20 cellular contexts compared by ENCODE assay signal in the genomic region with DNA sequence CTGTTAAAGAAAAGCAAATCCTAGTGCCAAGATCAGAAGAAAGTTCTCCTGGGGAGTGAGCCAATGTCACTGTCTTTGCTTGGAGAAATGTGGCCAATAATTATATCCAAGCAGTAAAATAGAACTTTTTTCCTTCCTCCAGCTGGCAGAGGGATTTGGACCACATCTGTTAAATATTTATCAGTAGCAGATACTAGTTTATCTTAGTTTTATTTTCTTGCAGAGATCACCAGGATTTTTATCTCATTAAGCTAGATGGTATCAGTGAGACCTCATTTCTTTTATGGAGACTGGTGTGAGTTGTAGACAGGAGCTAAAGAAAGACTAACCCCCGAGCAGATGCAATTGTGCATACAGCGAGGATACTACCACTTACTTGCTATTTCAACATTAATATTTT.
"Had no signal": no experiment of that assay in that cellular context is flagged by ENCODE, and none has a peak within 500 bp of the region (broad histone marks: within the 10 kb centered on the region; RNA-seq: fewer than 3 reads in every experiment).

No MANE protein-coding gene starts in this region.

- DNase-seq: IMR-90, Karpas-422, KG1, NCI-H1092 treated with DMSO at 0.1 percent for 48 hours, NCI-H1436, NCI-H187, NCI-H2029, NCI-H2081 treated with DMSO at 0.1 percent for 48 hours, NCI-H2171, NCI-H226, NCI-H446, NCI-H510A, NCI-H524 treated with DMSO at 0.1 percent for 48 hours, NCI-H69, NCI-H774, PC-3 had no signal

- H3K27ac ChIP-seq: RWPE1 had no signal

- ATAC-seq: HepG2, Panc1, PC-3 had no signal

- H3K36me3 ChIP-seq: MG63 had no signal

- FAIRE-seq: HepG2 had no signal

- H3K27me3 ChIP-seq: MG63 had no signal

- H3K9me3 ChIP-seq: MG63 had no signal

- H3K4me3 ChIP-seq: MG63 had no signal
